In the genomic region with DNA sequence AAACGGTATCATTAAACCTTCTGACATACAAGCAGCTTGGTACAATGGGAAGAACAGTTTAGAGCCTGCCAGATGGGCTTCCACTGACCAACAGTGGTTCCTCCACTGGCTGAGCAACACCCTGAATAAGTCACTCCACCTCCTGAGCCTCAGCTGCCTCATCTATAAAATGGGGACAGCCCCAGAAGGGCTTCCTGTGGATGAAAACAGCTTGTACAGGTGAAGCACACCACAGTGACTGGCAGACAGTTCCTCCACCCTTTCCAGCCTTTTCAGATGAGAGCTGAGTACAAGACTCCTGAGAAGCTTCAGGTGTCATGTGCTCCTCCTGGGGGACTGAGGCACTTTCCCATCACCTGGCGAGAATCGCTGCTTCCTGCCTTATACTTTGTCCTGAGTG, we compare ENCODE assay signal across 8 cellular contexts. TPM values are rescaled to one million over a fixed set of nuclear protein-coding genes. Genes with fewer than 3 reads are reported as not detected.
DNase-seq lines count a peak whose midpoint lies in the region; ATAC-seq and TF ChIP-seq lines count a peak whose summit lies in the region.

No MANE protein-coding gene starts in this region.

- DNase-seq in activated naive CD4-positive, alpha-beta T cell treated with Interleukin-2 at 50 U/mL for 16 hours: peak; percentile 40
- DNase-seq in activated naive CD4-positive, alpha-beta T cell (lab: John Stamatoyannopoulos, UW): no peak
- DNase-seq in activated effector memory CD4-positive, alpha-beta T cell treated with anti-CD3 and anti-CD28 coated beads, Interleukin-2, amount 50 U/mL, for 16 hours: peak; percentile 80
- DNase-seq in left lung: no peak
- no peak for DNase-seq in tibial artery
- no peak for DNase-seq in dedifferentiated amniotic fluid mesenchymal stem cell (ENCODE audit: extremely low spot score)
- DNase-seq in RPMI8226: no peak
- no peak for DNase-seq in NAMALWA (ENCODE audit: low spot score)

- peak overlapping the region; percentile 96 to 98 for H3K4me3 ChIP-seq in left lung
- H3K4me3 ChIP-seq in tibial artery: peak overlapping the region; percentile 66 to 84

- no peaks in the 10 kb centered on the region for H3K27me3 ChIP-seq in left lung
- H3K27me3 ChIP-seq in tibial artery: no peaks in the 10 kb centered on the region

- H3K27ac ChIP-seq in left lung (peak overlapping the region in 1 of 2 donors; percentile 98), tibial artery (peak overlapping the region; percentile 83 to 97)

- no peaks in the 10 kb centered on the region for H3K9me3 ChIP-seq in left lung
- H3K9me3 ChIP-seq in tibial artery: no peaks in the 10 kb centered on the region

- H3K36me3 ChIP-seq in left lung (peaks cover 0 to 20% of the 10 kb centered on the region in 2 donors), tibial artery (peaks cover 0 to 10% (median 0%) of the 10 kb centered on the region in 3 donors)

- intact Hi-C loops in left lung (cut with DNase I): no loop called here
- intact Hi-C loops in tibial artery (cut with DNase I; ENCODE audit: low total_unique reads): loop anchor here (10.0 kb wide), 1 partner anchor 88 kb away; no protein-coding TSS in a partner anchor

- TF ChIP-seq CTCF in left lung (IDR thresholded peaks at IDR 0.05): no peak
- TF ChIP-seq CTCF in tibial artery (IDR thresholded peaks at IDR 0.05): no peak

- ATAC-seq in left lung: no peak

- H3K4me1 ChIP-seq in left lung: peaks cover 48 to 82% of the 10 kb centered on the region in 2 donors
- peaks cover 0 to 84% (median 75%) of the 10 kb centered on the region in 4 donors for H3K4me1 ChIP-seq in tibial artery

RNA-seq across cellular contexts. Expression of a gene that starts 2.1 kb away (rescaled TPM):
- 100 to 1,000 TPM; 293 to 327 TPM for total RNA-seq in left lung

Comparison
In these comparisons a context has a peak if more than half of its experiments do, and no peak if none do; other contexts are left out.
1. DNase-seq: peak in activated naive CD4-positive, alpha-beta T cell treated with Interleukin-2 at 50 U/mL for 16 hours (single experiment) and activated effector memory CD4-positive, alpha-beta T cell treated with anti-CD3 and anti-CD28 coated beads, Interleukin-2, amount 50 U/mL, for 16 hours (single experiment); none in activated naive CD4-positive, alpha-beta T cell (0 of 4), left lung (0 of 2), tibial artery (0 of 2), dedifferentiated amniotic fluid mesenchymal stem cell (single experiment), RPMI8226 (single experiment) and NAMALWA (single experiment).